In genomic region chr1:31587720-31588423, GRCh38 we compare ENCODE assay signal across 8 cellular contexts. TPM values are rescaled to one million over a fixed set of nuclear protein-coding genes. Genes with fewer than 3 reads are reported as not detected.
DNase-seq lines count a peak whose midpoint lies in the region; ATAC-seq and TF ChIP-seq lines count a peak whose summit lies in the region.

No MANE protein-coding gene starts in this region.

- no peaks in the 10 kb centered on the region for H3K9me3 ChIP-seq in A673 (ENCODE audit: low read depth, low read length, poor library complexity, severe bottlenecking)
- H3K9me3 ChIP-seq in trophoblast cell (ENCODE audit: insufficient read depth, low read depth, low read length), result peaks cover 2% of the 10 kb centered on the region
- H3K9me3 ChIP-seq in aorta (ENCODE audit: control insufficient read depth, low read length), result no peaks in the 10 kb centered on the region

- H3K14ac ChIP-seq in trophoblast cell (ENCODE audit: low read length), result peak overlapping the region; percentile 91

- H3K4me1 ChIP-seq in A673 (ENCODE audit: insufficient read depth, low read length, poor library complexity, severe bottlenecking) (peaks cover 13% of the 10 kb centered on the region), foreskin keratinocyte (peaks cover 8% of the 10 kb centered on the region), trophoblast cell (ENCODE audit: control insufficient read depth in 1 of 2, insufficient read depth in 2 of 2, low read length in 2 of 2) (peaks cover 26 to 38% of the 10 kb centered on the region in 2 experiments), aorta (ENCODE audit: control insufficient read depth in 1 of 2, insufficient read depth in 2 of 2, low read length in 2 of 2) (peaks cover 0 to 3% of the 10 kb centered on the region in 2 donors)

- peak overlapping the region; percentile 51 for H2AK5ac ChIP-seq in trophoblast cell (ENCODE audit: low read length)

- peaks cover 9% of the 10 kb centered on the region for H3K79me2 ChIP-seq in trophoblast cell (ENCODE audit: control insufficient read depth, insufficient read depth, low read length, poor library complexity)

- H3K23ac ChIP-seq in trophoblast cell (ENCODE audit: low read length), result no peak overlapping the region

- DNase-seq in A673 (ENCODE audit: low spot score), result peak; percentile 73
- peak; percentile 46 for DNase-seq in NOMO-1 treated with DMSO at 0.1 percent for 48 hours (lab: John Stamatoyannopoulos, UW; ENCODE audit: unreplicated experiment)
- peak; percentile 46 for DNase-seq in activated T-cell treated with anti-CD3 and anti-CD28 coated beads, Interleukin-2, amount 50 U/mL, for 1 hour
- DNase-seq in foreskin keratinocyte, result peak in 1 of 2 donors; percentile 53
- peak in 1 of 2 donors; percentile 59 for DNase-seq in trophoblast cell
- DNase-seq in aorta, result peak; percentile 87 to 90

- H2AFZ ChIP-seq in trophoblast cell (ENCODE audit: insufficient read depth, low read length, poor library complexity), result no peak overlapping the region

- POLR2A ChIA-PET in A673 (lab: Charles Lee; ENCODE audit: low non-redundant PET), result no interaction called here

- H4K12ac ChIP-seq in trophoblast cell (ENCODE audit: low read depth, low read length), result peak overlapping the region; percentile 76

- peaks cover 45% of the 10 kb centered on the region for H3K79me1 ChIP-seq in trophoblast cell (ENCODE audit: low read length)

- H3K4ac ChIP-seq in trophoblast cell (ENCODE audit: low read depth, low read length), result peak overlapping the region; percentile 74

- no peaks in the 10 kb centered on the region for H3K27me3 ChIP-seq in A673 (replicated peaks; ENCODE audit: insufficient read depth, low read depth, low read length, poor library complexity)
- no peaks in the 10 kb centered on the region for H3K27me3 ChIP-seq in foreskin keratinocyte
- H3K27me3 ChIP-seq in trophoblast cell (ENCODE audit: insufficient read depth, low read length), result no peaks in the 10 kb centered on the region
- no peaks in the 10 kb centered on the region for H3K27me3 ChIP-seq in aorta (ENCODE audit: control insufficient read depth in 1 of 2, insufficient read depth in 2 of 2, low read length in 1 of 2)

- no peak overlapping the region for H3K9ac ChIP-seq in trophoblast cell (ENCODE audit: low read length)

- TF ChIP-seq CTCF in A673 (conservative IDR thresholded peaks at IDR 0.05; ENCODE audit: low read depth, low read length) (peak; percentile 84), GM12875 (IDR thresholded peaks at IDR 0.05; ENCODE audit: borderline replicate concordance, insufficient read depth, low read depth, low read length) (peak; percentile 80), foreskin keratinocyte (conservative IDR thresholded peaks at IDR 0.05) (peak; percentile 73)

- H3K18ac ChIP-seq in trophoblast cell (ENCODE audit: low read length), result peak overlapping the region; percentile 60

- H2BK5ac ChIP-seq in trophoblast cell (ENCODE audit: low read depth, low read length, poor library complexity), result peak overlapping the region; percentile 96

- CTCF ChIA-PET in A673 (lab: Charles Lee), result interaction anchor here (0.6 kb wide), 2 partner anchors 261 to 404 kb away, joined by 3 to 6 read pairs; no protein-coding TSS in a partner anchor

- no peak overlapping the region for H3K27ac ChIP-seq in A673 (ENCODE audit: low read depth, low read length, poor library complexity, severe bottlenecking)
- H3K27ac ChIP-seq in foreskin keratinocyte, result peak overlapping the region; percentile 37
- peak overlapping the region; percentile 94 for H3K27ac ChIP-seq in trophoblast cell (ENCODE audit: low read depth, low read length)
- H3K27ac ChIP-seq in aorta (ENCODE audit: low read depth in 1 of 2, low read length in 2 of 2), result peak overlapping the region; percentile 83 to 89

- no CpG with 5 or more reads among the region's 14 CpGs for whole genome bisulfite sequencing in trophoblast cell (ENCODE audit: extremely low coverage, insufficient coverage, insufficient read length)
- 0 to 6% methylated on average over 14 of the region's 14 CpGs for WGBS in aorta, 2 donors

- no peak overlapping the region for H3K4me2 ChIP-seq in trophoblast cell (ENCODE audit: low read length)

- H2BK12ac ChIP-seq in trophoblast cell (ENCODE audit: low read length), result peak overlapping the region; percentile 74

- BruUV-seq in A673 (replicated peaks; lab: Mats Ljungman, UMichigan), result no TSS peak

- peak overlapping the region; percentile 85 for H4K91ac ChIP-seq in trophoblast cell (ENCODE audit: low read depth, low read length)

- no peak overlapping the region for H3K4me3 ChIP-seq in A673 (ENCODE audit: low read depth, low read length, poor library complexity, severe bottlenecking)
- no peak overlapping the region for H3K4me3 ChIP-seq in GM12875 (ENCODE audit: low read depth, low read length)
- no peak overlapping the region for H3K4me3 ChIP-seq in trophoblast cell (ENCODE audit: low read depth, low read length)
- H3K4me3 ChIP-seq in aorta (ENCODE audit: low read length in 2 of 2), result no peak overlapping the region

- intact Hi-C loops in A673 (cut with micrococcal nuclease; ENCODE audit: unreplicated experiment), result no loop called here
- intact Hi-C loops in aorta (cut with DNase I), result no loop called here

- peak overlapping the region; percentile 13 for H4K8ac ChIP-seq in trophoblast cell (ENCODE audit: low read depth, low read length)

- peak; percentile 61 for ATAC-seq in foreskin keratinocyte
- peak; percentile 61 for ATAC-seq in aorta (ENCODE audit: low FRiP score)
- no peak for ATAC-seq in GM21576 (IDR thresholded peaks at IDR 0.05; ENCODE audit: unreplicated experiment)

- H2BK120ac ChIP-seq in trophoblast cell (ENCODE audit: insufficient read depth, low read length, poor library complexity), result peak overlapping the region; percentile 95

- no peaks in the 10 kb centered on the region for H3K36me3 ChIP-seq in A673 (ENCODE audit: insufficient read depth, low read length, poor library complexity, severe bottlenecking)
- peaks cover 48 to 57% of the 10 kb centered on the region in 2 experiments for H3K36me3 ChIP-seq in trophoblast cell (ENCODE audit: control insufficient read depth in 1 of 2, insufficient read depth in 2 of 2, low read length in 2 of 2)
- peaks cover 0 to 11% of the 10 kb centered on the region in 2 donors for H3K36me3 ChIP-seq in aorta (ENCODE audit: control insufficient read depth in 1 of 2, insufficient read depth in 2 of 2, low read length in 1 of 2)

RNA-seq across cellular contexts. Expression of gene TINAGL1, which starts 11.6 kb away (rescaled TPM):
- not detected in 2 replicates for total RNA-seq in A673 (2021)
- 167 and 194 TPM in 2 replicates for total RNA-seq in foreskin keratinocyte
- polyA plus RNA-seq in foreskin keratinocyte, result 153 and 177 TPM in 2 replicates
- polyA plus RNA-seq in trophoblast cell (2013), result 434 and 470 TPM in 2 replicates
- 100 to 1,000 TPM; 317 to 506 TPM for total RNA-seq in aorta
- 100 to 1,000 TPM; 158 to 325 TPM for polyA plus RNA-seq in aorta

RNA-seq across cellular contexts. Expression of gene HCRTR1, which starts 29.6 kb away (rescaled TPM):
- total RNA-seq in A673 (2021), result not detected in 2 replicates
- total RNA-seq in foreskin keratinocyte, result not detected in 2 replicates
- not detected in 2 replicates for polyA plus RNA-seq in foreskin keratinocyte
- polyA plus RNA-seq in trophoblast cell (2013), result 1.4 and 1.5 TPM in 2 replicates
- under 1 TPM in 1 of 2 donors, not detected in 1; 0.42 TPM for total RNA-seq in aorta
- polyA plus RNA-seq in aorta, result under 1 TPM in 1 of 2 donors, not detected in 1; 0.18 TPM

RNA-seq across cellular contexts. Expression of gene PEF1, which starts 56.8 kb away (rescaled TPM):
- 56.3 and 57.9 TPM in 2 replicates for total RNA-seq in A673 (2021)
- 94.3 and 95.7 TPM in 2 replicates for total RNA-seq in foreskin keratinocyte
- 105 and 106 TPM in 2 replicates for polyA plus RNA-seq in foreskin keratinocyte
- 66.7 and 70.3 TPM in 2 replicates for polyA plus RNA-seq in trophoblast cell (2013)
- total RNA-seq in aorta, result 10 to 100 TPM; 57.9 to 65.0 TPM
- 10 to 100 TPM; 75.5 to 83.9 TPM for polyA plus RNA-seq in aorta

Comparison
In these comparisons a context has a peak if more than half of its experiments do, and no peak if none do; other contexts are left out.
1. RNA of gene TINAGL1, which starts 11.6 kb away (total RNA-seq): 317 to 506 TPM in aorta and 167 to 194 TPM in foreskin keratinocyte; not detected in A673; every median in the first group is over 100 times any median in the second.
2. Peak in every context shown above with its lines, with median percentiles within 50 percentile points of each other: CTCF ChIP-seq.